In genomic region chr12:117882603-117883184, GRCh38 we compare ENCODE assay signal across 8 cellular contexts.
"Had no signal": no experiment of that assay in that cellular context is flagged by ENCODE, and none has a peak within 500 bp of the region (broad histone marks: within the 10 kb centered on the region; RNA-seq: fewer than 3 reads in every experiment).

No MANE protein-coding gene starts in this region.

- DNase-seq: GM23248, GOT3, H9, HCEC 1CT, KG1 had no signal

- FAIRE-seq: H54, HepG2, K562 had no signal

- H3K27ac Mint-ChIP-seq: H9 had no signal

- H3K9me3 Mint-ChIP-seq: H9 had no signal

- ATAC-seq: HepG2 had no signal

- H3K4me3 ChIP-seq: GM23248, K562 had no signal

- H2AFZ ChIP-seq: GM23248 had no signal

- H3K4me3 Mint-ChIP-seq: H9 had no signal

- H3K9ac ChIP-seq: GM23248 had no signal

- H3K27ac ChIP-seq: GM23248 had no signal
